ENCODE assay signal across 1 cellular context in genomic region chr9:69054989-69055388, GRCh38.
TF ChIP-seq lines count a peak whose summit lies in the region.

No MANE protein-coding gene starts in this region.

TF ChIP-seq in WTC11, 78 proteins besides CTCF, POLR2A, EP300 and RAD21 (continued from another document):
- no peak for TF ChIP-seq ATF6 (CRISPR knock-in tag; IDR thresholded peaks at IDR 0.05)
TF ChIP-seq in WTC11: peak in this region for 0.
